In the genomic region with DNA sequence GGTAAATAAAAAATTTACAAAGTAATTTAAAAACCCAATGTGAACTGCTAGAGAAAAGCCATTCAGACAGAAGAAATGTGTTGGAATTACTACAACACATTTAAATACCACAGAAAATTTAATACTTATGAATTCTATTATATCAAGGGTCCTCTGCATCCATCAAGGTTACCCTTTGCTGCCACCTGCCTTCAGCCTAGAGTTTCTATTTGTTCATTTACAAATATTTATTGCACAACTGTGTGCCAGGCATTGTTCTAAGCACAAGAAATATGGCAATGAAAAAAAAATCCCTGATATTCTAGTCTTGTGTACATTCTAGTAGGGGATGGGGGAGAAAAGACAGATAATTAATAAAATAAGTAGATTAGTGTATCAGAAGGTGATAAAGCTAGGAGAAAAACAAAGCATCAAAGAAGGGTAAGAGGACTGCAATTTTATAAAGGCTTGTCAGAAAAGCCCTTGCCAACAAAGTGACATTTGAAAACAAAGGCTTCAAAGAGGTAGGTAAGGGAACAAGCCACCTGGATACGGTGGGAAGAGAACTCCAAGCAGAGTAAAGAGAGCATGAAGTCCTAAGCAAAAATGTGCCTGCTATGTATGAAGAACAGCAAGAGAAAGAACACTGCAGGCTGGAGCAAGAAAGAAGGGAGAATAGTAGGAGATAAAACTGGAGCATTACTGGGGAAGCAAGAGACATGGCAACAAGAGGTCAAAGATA, we compare ENCODE assay signal across 10 cellular contexts. TPM values are rescaled to one million over a fixed set of nuclear protein-coding genes. Genes with fewer than 3 reads are reported as not detected.
DNase-seq lines count a peak whose midpoint lies in the region; ATAC-seq and TF ChIP-seq lines count a peak whose summit lies in the region.
"Had no signal": no experiment of that assay in that cellular context is flagged by ENCODE, and none has a peak within 500 bp of the region (broad histone marks: within the 10 kb centered on the region; RNA-seq: fewer than 3 reads in every experiment).

No MANE protein-coding gene starts in this region.

- H3K27me3 Mint-ChIP-seq in activated naive CD8-positive, alpha-beta T cell treated with anti-CD3 and anti-CD28 coated beads, Interleukin-2, amount 50 U/mL, for 24 hours: no peaks in the 10 kb centered on the region
- no peaks in the 10 kb centered on the region for H3K27me3 Mint-ChIP-seq in activated naive CD8-positive, alpha-beta T cell treated with anti-CD3 and anti-CD28 coated beads for 36 hours
- H3K27me3 Mint-ChIP-seq in CD4-positive, alpha-beta T cell: no peaks in the 10 kb centered on the region

- peaks cover 96% of the 10 kb centered on the region for H3K36me3 ChIP-seq in OCI-LY1 (ENCODE audit: insufficient read depth, low read length)
- peaks cover 5 to 100% (median 34%) of the 10 kb centered on the region in 3 donors for H3K36me3 ChIP-seq in tibial nerve

- no peak overlapping the region for H3K4me3 Mint-ChIP-seq in activated naive CD8-positive, alpha-beta T cell treated with anti-CD3 and anti-CD28 coated beads, Interleukin-2, amount 50 U/mL, for 24 hours
- no peak overlapping the region for H3K4me3 Mint-ChIP-seq in activated naive CD8-positive, alpha-beta T cell treated with anti-CD3 and anti-CD28 coated beads for 36 hours
- no peak overlapping the region for H3K4me3 Mint-ChIP-seq in CD4-positive, alpha-beta T cell

- no peak overlapping the region for H3K4me3 ChIP-seq in OCI-LY1 (ENCODE audit: low read depth, low read length, poor library complexity, severe bottlenecking)
- no peak overlapping the region for H3K4me3 ChIP-seq in epithelial cell of esophagus (ENCODE audit: low read length)
- no peak overlapping the region for H3K4me3 ChIP-seq in tibial nerve

- H3K79me2 ChIP-seq in OCI-LY1 (ENCODE audit: insufficient read depth, low read length): no peaks in the 10 kb centered on the region

- peak overlapping the region; percentile 25 for H3K27ac Mint-ChIP-seq in activated naive CD8-positive, alpha-beta T cell treated with anti-CD3 and anti-CD28 coated beads, Interleukin-2, amount 50 U/mL, for 24 hours
- no peak overlapping the region for H3K27ac Mint-ChIP-seq in activated naive CD8-positive, alpha-beta T cell treated with anti-CD3 and anti-CD28 coated beads for 36 hours
- H3K27ac Mint-ChIP-seq in CD4-positive, alpha-beta T cell: no peak overlapping the region

- TF ChIP-seq POLR2A in tibial nerve (IDR thresholded peaks at IDR 0.05): no peak

- no peaks in the 10 kb centered on the region for H3K4me1 ChIP-seq in OCI-LY1 (ENCODE audit: insufficient read depth, low read length, severe bottlenecking)
- H3K4me1 ChIP-seq in tibial nerve: peaks cover 0 to 14% (median 0%) of the 10 kb centered on the region in 4 donors

- no peak for ATAC-seq in activated naive CD8-positive, alpha-beta T cell treated with anti-CD3 and anti-CD28 coated beads, Interleukin-2, amount 50 U/mL, for 24 hours
- no peak for ATAC-seq in GM21529 (IDR thresholded peaks at IDR 0.05; ENCODE audit: unreplicated experiment)
- ATAC-seq in CD4-positive, alpha-beta T cell (ENCODE audit: poor library complexity): no peak

- no peak overlapping the region for H3K27ac ChIP-seq in OCI-LY1 (ENCODE audit: low read depth, low read length, poor library complexity, severe bottlenecking)
- no peak overlapping the region for H3K27ac ChIP-seq in tibial nerve
- H3K27ac ChIP-seq in CD4-positive, alpha-beta T cell (ENCODE audit: low read depth, low read length): no peak overlapping the region

- 88 to 89% methylated on average over 1 of the region's 1 CpG for WGBS in tibial nerve, 2 donors

- no peak overlapping the region for H3K9ac ChIP-seq in OCI-LY1 (ENCODE audit: low read length)

- POLR2A ChIA-PET in CD4-positive, alpha-beta T cell (lab: Charles Lee): no interaction called here

- H3K27me3 ChIP-seq in OCI-LY1 (ENCODE audit: insufficient read depth, low read length): no peaks in the 10 kb centered on the region
- H3K27me3 ChIP-seq in tibial nerve: no peaks in the 10 kb centered on the region
- H3K27me3 ChIP-seq in CD4-positive, alpha-beta T cell (ENCODE audit: control insufficient read depth, insufficient read depth, low read length): no peaks in the 10 kb centered on the region

- CTCF ChIA-PET in CD4-positive, alpha-beta T cell (lab: Charles Lee): no interaction called here

- DNase-seq in activated naive CD8-positive, alpha-beta T cell treated with anti-CD3 and anti-CD28 coated beads, Interleukin-2, amount 50 U/mL, for 24 hours: no peak
- DNase-seq in activated naive CD8-positive, alpha-beta T cell treated with anti-CD3 and anti-CD28 coated beads for 36 hours: no peak
- DNase-seq in epithelial cell of esophagus (ENCODE audit: low read depth) (peak; percentile 44), tibial nerve (ENCODE audit: low spot score in 2 of 2) (no peak), putamen (ENCODE audit: low spot score) (no peak)
- DNase-seq in CD4-positive, alpha-beta T cell: no peak
- DNase-seq: NCI-H146, retina had no signal

- H3F3A ChIP-seq in OCI-LY1 (ENCODE audit: insufficient read depth, low read length): no peaks in the 10 kb centered on the region

- TF ChIP-seq EP300 in tibial nerve (IDR thresholded peaks at IDR 0.05): no peak

- H3K9me3 ChIP-seq in OCI-LY1 (ENCODE audit: low read length) (no peaks in the 10 kb centered on the region), tibial nerve (no peaks in the 10 kb centered on the region)
- H3K9me3 ChIP-seq in CD4-positive, alpha-beta T cell (ENCODE audit: control insufficient read depth, low read length): no peaks in the 10 kb centered on the region

- peaks cover 61% of the 10 kb centered on the region for H3K36me3 Mint-ChIP-seq in activated naive CD8-positive, alpha-beta T cell treated with anti-CD3 and anti-CD28 coated beads, Interleukin-2, amount 50 U/mL, for 24 hours (ENCODE audit: low read depth)
- peaks cover 22% of the 10 kb centered on the region for H3K36me3 Mint-ChIP-seq in activated naive CD8-positive, alpha-beta T cell treated with anti-CD3 and anti-CD28 coated beads for 36 hours
- peaks cover 100% of the 10 kb centered on the region for H3K36me3 Mint-ChIP-seq in CD4-positive, alpha-beta T cell (ENCODE audit: low read depth)

- H3K4me2 ChIP-seq in OCI-LY1 (ENCODE audit: low read length): no peak overlapping the region

- intact Hi-C loops in CD4-positive, alpha-beta T cell (cut with DNase I, micrococcal nuclease): no loop called here

- H2AFZ ChIP-seq in OCI-LY1 (ENCODE audit: low read length): no peak overlapping the region

- TF ChIP-seq CTCF in OCI-LY1 (IDR thresholded peaks at IDR 0.05; ENCODE audit: low read length): peak; percentile 22; the same call in 1 of the 2 replicates
- TF ChIP-seq CTCF in epithelial cell of esophagus (IDR thresholded peaks at IDR 0.05; ENCODE audit: insufficient read depth, low read depth, low read length, missing control alignments): peak; percentile 59
- TF ChIP-seq CTCF in tibial nerve (IDR thresholded peaks at IDR 0.05): peak in 4 of 5 experiments; percentile 10 to 39 (median 14)
- TF ChIP-seq CTCF in CD4-positive, alpha-beta T cell (IDR thresholded peaks at IDR 0.05): no peak

- H3K9me3 Mint-ChIP-seq in activated naive CD8-positive, alpha-beta T cell treated with anti-CD3 and anti-CD28 coated beads, Interleukin-2, amount 50 U/mL, for 24 hours: no peaks in the 10 kb centered on the region
- H3K9me3 Mint-ChIP-seq in activated naive CD8-positive, alpha-beta T cell treated with anti-CD3 and anti-CD28 coated beads for 36 hours: no peaks in the 10 kb centered on the region
- no peaks in the 10 kb centered on the region for H3K9me3 Mint-ChIP-seq in CD4-positive, alpha-beta T cell

- H4K20me1 ChIP-seq in OCI-LY1 (ENCODE audit: insufficient read depth, low read length): no peaks in the 10 kb centered on the region

- H3K4me1 Mint-ChIP-seq in activated naive CD8-positive, alpha-beta T cell treated with anti-CD3 and anti-CD28 coated beads, Interleukin-2, amount 50 U/mL, for 24 hours: peaks cover 7% of the 10 kb centered on the region
- no peaks in the 10 kb centered on the region for H3K4me1 Mint-ChIP-seq in activated naive CD8-positive, alpha-beta T cell treated with anti-CD3 and anti-CD28 coated beads for 36 hours
- peaks cover 4% of the 10 kb centered on the region for H3K4me1 Mint-ChIP-seq in CD4-positive, alpha-beta T cell (ENCODE audit: low read depth)

- no peaks in the 10 kb centered on the region for H3K9me2 ChIP-seq in OCI-LY1 (ENCODE audit: low read depth, low read length)

RNA-seq across cellular contexts. Expression of a gene that starts 59.1 kb away (rescaled TPM):
- under 1 TPM; 0.40 to 0.64 TPM for total RNA-seq in activated naive CD8-positive, alpha-beta T cell treated with anti-CD3 and anti-CD28 coated beads for 36 hours
- 1 to 10 TPM in 1 of 4 donors, under 1 TPM in 1, not detected in 2; 0.21 to 1.5 TPM for total RNA-seq in tibial nerve
- under 1 TPM; 0.11 to 0.60 TPM for total RNA-seq in CD4-positive, alpha-beta T cell
